Comparison of ENCODE assay signal across 8 cellular contexts in genomic region chr21:31604591-31605190, GRCh38. TPM values are rescaled to one million over a fixed set of nuclear protein-coding genes. Genes with fewer than 3 reads are reported as not detected.
DNase-seq lines count a peak whose midpoint lies in the region; ATAC-seq and TF ChIP-seq lines count a peak whose summit lies in the region.

No MANE protein-coding gene starts in this region.

- no peaks in the 10 kb centered on the region for H3F3A ChIP-seq in SU-DHL-6 (ENCODE audit: insufficient read depth)

- peak; percentile 89 for TF ChIP-seq CTCF in CD8-positive, alpha-beta T cell (IDR thresholded peaks at IDR 0.05)
- TF ChIP-seq CTCF in SU-DHL-6 (IDR thresholded peaks at IDR 0.05; ENCODE audit: insufficient read depth, low read length, poor library complexity, severe bottlenecking), result peak; percentile 69

- no peaks in the 10 kb centered on the region for H3K79me2 ChIP-seq in SU-DHL-6 (ENCODE audit: insufficient read depth, low read length)

- H3K27me3 ChIP-seq in CD8-positive, alpha-beta T cell (ENCODE audit: insufficient read depth, low read length), result no peaks in the 10 kb centered on the region
- no peaks in the 10 kb centered on the region for H3K27me3 ChIP-seq in SU-DHL-6 (ENCODE audit: low read length)

- no peaks in the 10 kb centered on the region for H3K36me3 Mint-ChIP-seq in CD8-positive, alpha-beta T cell

- H3K4me1 ChIP-seq in CD8-positive, alpha-beta T cell (ENCODE audit: insufficient read depth, low read length), result no peaks in the 10 kb centered on the region

- no peak overlapping the region for H3K9ac ChIP-seq in SU-DHL-6 (ENCODE audit: low read length)

- no peak overlapping the region for H3K27ac Mint-ChIP-seq in CD8-positive, alpha-beta T cell

- CTCF ChIA-PET in CD8-positive, alpha-beta T cell (lab: Charles Lee), result interaction anchor here (0.6 to 6.8 kb wide), 21 partner anchors 8 to 506 kb away, joined by 3 to 64 read pairs (median 4); no protein-coding TSS in a partner anchor

- H3K9me3 Mint-ChIP-seq in CD8-positive, alpha-beta T cell, result no peaks in the 10 kb centered on the region

- peak; percentile 74 for ATAC-seq in CD8-positive, alpha-beta T cell
- ATAC-seq in GM21423 (IDR thresholded peaks at IDR 0.05; ENCODE audit: unreplicated experiment), result peak; percentile 56
- peak; percentile 69 to 78 for ATAC-seq in left cardiac atrium
- ATAC-seq in HG02870 (IDR thresholded peaks at IDR 0.05; ENCODE audit: unreplicated experiment), result no peak

- no peak overlapping the region for H3K4me3 ChIP-seq in CD8-positive, alpha-beta T cell (ENCODE audit: low read depth, low read length)
- no peak overlapping the region for H3K4me3 ChIP-seq in SU-DHL-6 (ENCODE audit: insufficient read depth, low read length, poor library complexity, severe bottlenecking)

- POLR2A ChIA-PET in CD8-positive, alpha-beta T cell (lab: Charles Lee), result no interaction called here

- peaks cover 3% of the 10 kb centered on the region for H3K4me1 Mint-ChIP-seq in CD8-positive, alpha-beta T cell (ENCODE audit: low read depth)

- H3K4me2 ChIP-seq in SU-DHL-6 (ENCODE audit: low read depth, low read length, poor library complexity, severe bottlenecking), result no peak overlapping the region

- peak; percentile 33 to 82 (median 69) for DNase-seq in CD8-positive, alpha-beta T cell
- DNase-seq in NCI-H1105 treated with DMSO at 0.1 percent for 48 hours (lab: John Stamatoyannopoulos, UW) (peak; percentile 67), left cardiac atrium (peak; percentile 76), renal cortical epithelial cell (ENCODE audit: low read depth) (peak; percentile 48)
- DNase-seq in activated naive CD8-positive, alpha-beta T cell treated with anti-CD3 and anti-CD28 coated beads, Interleukin-2, amount 50 U/mL, for 16 hours (ENCODE audit: low read depth, low spot score), result peak; percentile 14

- H4K20me1 ChIP-seq in SU-DHL-6 (ENCODE audit: low read depth, low read length), result no peaks in the 10 kb centered on the region

- intact Hi-C loops in CD8-positive, alpha-beta T cell (cut with DNase I, micrococcal nuclease), result loop anchor here (1.0 to 5.0 kb wide), 8 partner anchors 24 to 1562 kb away; partner anchors contain the start of gene KRTAP27-1 (in 1 of the 2)
- intact Hi-C loops in left cardiac atrium (cut with DNase I), result loop anchor here (1.0 to 10.0 kb wide), 3 partner anchors 403 to 507 kb away; no protein-coding TSS in a partner anchor

- no peak overlapping the region for H2AFZ ChIP-seq in SU-DHL-6 (ENCODE audit: low read depth, low read length, severe bottlenecking)

- no peaks in the 10 kb centered on the region for H3K36me3 ChIP-seq in CD8-positive, alpha-beta T cell (ENCODE audit: insufficient read depth, low read length)
- H3K36me3 ChIP-seq in SU-DHL-6 (ENCODE audit: low read length), result no peaks in the 10 kb centered on the region

- H3K27me3 Mint-ChIP-seq in CD8-positive, alpha-beta T cell (ENCODE audit: low read depth), result peaks cover 2% of the 10 kb centered on the region

- no peaks in the 10 kb centered on the region for H3K9me3 ChIP-seq in CD8-positive, alpha-beta T cell (ENCODE audit: low read length)
- H3K9me3 ChIP-seq in SU-DHL-6 (ENCODE audit: insufficient read depth, low read length), result no peaks in the 10 kb centered on the region

- no peak overlapping the region for H3K4me3 Mint-ChIP-seq in CD8-positive, alpha-beta T cell

- H3K27ac ChIP-seq in CD8-positive, alpha-beta T cell (ENCODE audit: low read depth, low read length), result no peak overlapping the region
- H3K27ac ChIP-seq in SU-DHL-6 (ENCODE audit: low read depth, low read length), result no peak overlapping the region

- H3K9me2 ChIP-seq in SU-DHL-6 (replicated peaks; ENCODE audit: insufficient read depth, low read length), result no peaks in the 10 kb centered on the region

RNA-seq across cellular contexts. Expression of gene SOD1, which starts 54.8 kb away (rescaled TPM):
- total RNA-seq in CD8-positive, alpha-beta T cell, result 100 to 1,000 TPM; 125 to 140 TPM
- total RNA-seq in left cardiac atrium, result 100 to 1,000 TPM; 305 TPM
- total RNA-seq in renal cortical epithelial cell, result 332 and 379 TPM in 2 replicates

Comparison
In these comparisons a context has a peak if more than half of its experiments do, and no peak if none do; other contexts are left out.
1. DNase-seq: peak in every context shown above with its lines; median percentile 76 in left cardiac atrium; 69 in CD8-positive, alpha-beta T cell; 67 in NCI-H1105 treated with DMSO at 0.1 percent for 48 hours; 48 in renal cortical epithelial cell; 14 in activated naive CD8-positive, alpha-beta T cell treated with anti-CD3 and anti-CD28 coated beads, Interleukin-2, amount 50 U/mL, for 16 hours.